ENCODE assay signal across 24 cellular contexts in the genomic region with DNA sequence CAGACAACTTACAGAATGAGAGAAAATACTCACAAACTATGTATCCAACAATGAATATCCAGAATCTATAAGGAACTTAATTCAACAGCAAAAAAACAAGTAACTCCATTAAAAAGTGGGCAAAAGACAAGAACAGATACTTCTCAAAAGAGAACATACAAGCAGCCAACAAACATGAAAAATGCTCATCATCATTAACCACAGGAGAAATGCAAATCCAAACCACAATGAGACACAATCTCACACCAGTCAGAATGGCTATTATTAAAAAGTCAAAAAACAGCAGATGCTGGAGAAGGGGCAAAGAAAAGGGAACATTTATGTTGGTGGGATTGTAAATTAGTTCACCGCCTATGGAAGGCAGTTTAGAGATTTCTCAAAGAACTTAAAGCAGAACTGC.
DNase-seq lines count a peak whose midpoint lies in the region; ATAC-seq and TF ChIP-seq lines count a peak whose summit lies in the region.
"Had no signal": no experiment of that assay in that cellular context is flagged by ENCODE, and none has a peak within 500 bp of the region (broad histone marks: within the 10 kb centered on the region; RNA-seq: fewer than 3 reads in every experiment).

No MANE protein-coding gene starts in this region.

- H3K36me3 ChIP-seq in right atrium auricular region: no peaks in the 10 kb centered on the region
- H3K36me3 ChIP-seq: brain microvascular endothelial cell had no signal

- no peaks in the 10 kb centered on the region for H3K4me1 ChIP-seq in right atrium auricular region
- H3K4me1 ChIP-seq: heart right ventricle, spleen had no signal

- no peak overlapping the region for H3K4me3 Mint-ChIP-seq in CD4-positive, alpha-beta T cell
- no peak overlapping the region for H3K4me3 Mint-ChIP-seq in activated T-helper 1 cell treated with anti-CD3 and anti-CD28 coated beads, Interleukin-12 subunit alpha, Interleukin-12 subunit beta, Interleukin-2, Interleukin-4 antibody, amounts not matched to agents 30 ng/mL and 10 ng/mL and 1 ng/mL, durations not matched to agents 14 hours and 24 hours and 36 hours
- H3K4me3 Mint-ChIP-seq: activated naive CD8-positive, alpha-beta T cell treated with anti-CD3 and anti-CD28 coated beads, Interleukin-2, amount 10 ng/mL, durations not matched to agents 7 days and 5 days had no signal

- TF ChIP-seq CTCF in CD4-positive, alpha-beta T cell (IDR thresholded peaks at IDR 0.05): no peak
- no peak for TF ChIP-seq CTCF in right atrium auricular region (IDR thresholded peaks at IDR 0.05)

- no peaks in the 10 kb centered on the region for H3K9me3 Mint-ChIP-seq in CD4-positive, alpha-beta T cell
- H3K9me3 Mint-ChIP-seq in activated T-helper 1 cell treated with anti-CD3 and anti-CD28 coated beads, Interleukin-12 subunit alpha, Interleukin-12 subunit beta, Interleukin-2, Interleukin-4 antibody, amounts not matched to agents 30 ng/mL and 10 ng/mL and 1 ng/mL, durations not matched to agents 14 hours and 24 hours and 36 hours: no peaks in the 10 kb centered on the region
- H3K9me3 Mint-ChIP-seq: activated naive CD8-positive, alpha-beta T cell treated with anti-CD3 and anti-CD28 coated beads, Interleukin-2, amount 10 ng/mL, durations not matched to agents 7 days and 5 days had no signal

- no peak for ATAC-seq in CD4-positive, alpha-beta T cell (ENCODE audit: poor library complexity)
- ATAC-seq in GM18867 (IDR thresholded peaks at IDR 0.05; ENCODE audit: unreplicated experiment): peak; percentile 57
- no peak for ATAC-seq in HG03457 (IDR thresholded peaks at IDR 0.05; ENCODE audit: unreplicated experiment)
- ATAC-seq: heart right ventricle had no signal

- POLR2A ChIA-PET in CD4-positive, alpha-beta T cell (lab: Charles Lee): no interaction called here

- no peaks in the 10 kb centered on the region for H3K27me3 Mint-ChIP-seq in CD4-positive, alpha-beta T cell
- H3K27me3 Mint-ChIP-seq in activated T-helper 1 cell treated with anti-CD3 and anti-CD28 coated beads, Interleukin-12 subunit alpha, Interleukin-12 subunit beta, Interleukin-2, Interleukin-4 antibody, amounts not matched to agents 30 ng/mL and 10 ng/mL and 1 ng/mL, durations not matched to agents 14 hours and 24 hours and 36 hours (ENCODE audit: insufficient read depth): no peaks in the 10 kb centered on the region
- H3K27me3 Mint-ChIP-seq: activated naive CD8-positive, alpha-beta T cell treated with anti-CD3 and anti-CD28 coated beads, Interleukin-2, amount 10 ng/mL, durations not matched to agents 7 days and 5 days had no signal

- peaks cover 59% of the 10 kb centered on the region for H3K36me3 Mint-ChIP-seq in CD4-positive, alpha-beta T cell (ENCODE audit: low read depth)
- peaks cover 28% of the 10 kb centered on the region for H3K36me3 Mint-ChIP-seq in activated T-helper 1 cell treated with anti-CD3 and anti-CD28 coated beads, Interleukin-12 subunit alpha, Interleukin-12 subunit beta, Interleukin-2, Interleukin-4 antibody, amounts not matched to agents 30 ng/mL and 10 ng/mL and 1 ng/mL, durations not matched to agents 14 hours and 24 hours and 36 hours (ENCODE audit: low read depth)

- no peaks in the 10 kb centered on the region for H3K9me3 ChIP-seq in CD4-positive, alpha-beta T cell (ENCODE audit: control insufficient read depth, low read length)
- no peaks in the 10 kb centered on the region for H3K9me3 ChIP-seq in right atrium auricular region
- H3K9me3 ChIP-seq: heart right ventricle, SJSA1, spleen had no signal

- intact Hi-C loops in CD4-positive, alpha-beta T cell (cut with DNase I, micrococcal nuclease): no loop called here
- intact Hi-C loops in activated T-helper 1 cell treated with anti-CD3 and anti-CD28 coated beads, Interleukin-12 subunit alpha, Interleukin-12 subunit beta, Interleukin-2, Interleukin-4 antibody, amounts not matched to agents 30 ng/mL and 10 ng/mL and 1 ng/mL, durations not matched to agents 14 hours and 24 hours and 36 hours (cut with micrococcal nuclease): no loop called here

- DNase-seq in CD4-positive, alpha-beta T cell: no peak
- no peak for DNase-seq in activated T-helper 1 cell treated with anti-CD3 and anti-CD28 coated beads, Interleukin-12 subunit alpha, Interleukin-12 subunit beta, Interleukin-2, Interleukin-4 antibody, amounts not matched to agents 30 ng/mL and 10 ng/mL and 1 ng/mL, durations not matched to agents 14 hours and 24 hours and 36 hours (ENCODE audit: low spot score)
- DNase-seq in myocyte (ENCODE audit: low read depth): peak; percentile 3
- DNase-seq in right atrium auricular region (ENCODE audit: low spot score): no peak
- no peak for DNase-seq in stimulated activated CD4-positive, alpha-beta T cell treated with anti-CD3 and anti-CD28 coated beads, Interleukin-4, amount 100 ng/mL, for 4 hours
- no peak for DNase-seq in dermis blood vessel endothelial cell
- DNase-seq: activated CD4-positive, CD25-positive, alpha-beta regulatory T cell treated with anti-CD3 and anti-CD28 coated beads, Interleukin-2, amount 50 U/mL, for 72 hours; activated naive CD8-positive, alpha-beta T cell treated with anti-CD3 and anti-CD28 coated beads, Interleukin-2, amount 10 ng/mL, durations not matched to agents 7 days and 5 days; brain microvascular endothelial cell; C1 segment of cervical spinal cord; Calu3; effector CD4-positive, alpha-beta T cell; heart right ventricle; MV-4-11; NCI-H187; NCI-H2171 treated with DMSO at 0.1 percent for 48 hours; NCI-H526; nucleus accumbens; spleen; stimulated activated CD4-positive, alpha-beta T cell treated with anti-CD3 and anti-CD28 coated beads, Interleukin-2, amount 100 ng/mL, for 48 hours; stimulated activated naive CD4-positive, alpha-beta T cell had no signal

- peaks cover 7% of the 10 kb centered on the region for H3K4me1 Mint-ChIP-seq in CD4-positive, alpha-beta T cell (ENCODE audit: low read depth)
- peaks cover 8% of the 10 kb centered on the region for H3K4me1 Mint-ChIP-seq in activated T-helper 1 cell treated with anti-CD3 and anti-CD28 coated beads, Interleukin-12 subunit alpha, Interleukin-12 subunit beta, Interleukin-2, Interleukin-4 antibody, amounts not matched to agents 30 ng/mL and 10 ng/mL and 1 ng/mL, durations not matched to agents 14 hours and 24 hours and 36 hours (ENCODE audit: low read depth)

- CTCF ChIA-PET in CD4-positive, alpha-beta T cell (lab: Charles Lee): no interaction called here

- H3K27ac Mint-ChIP-seq in CD4-positive, alpha-beta T cell: peak overlapping the region; percentile 27
- peak overlapping the region; percentile 65 for H3K27ac Mint-ChIP-seq in activated T-helper 1 cell treated with anti-CD3 and anti-CD28 coated beads, Interleukin-12 subunit alpha, Interleukin-12 subunit beta, Interleukin-2, Interleukin-4 antibody, amounts not matched to agents 30 ng/mL and 10 ng/mL and 1 ng/mL, durations not matched to agents 14 hours and 24 hours and 36 hours
- H3K27ac Mint-ChIP-seq: activated naive CD8-positive, alpha-beta T cell treated with anti-CD3 and anti-CD28 coated beads, Interleukin-2, amount 10 ng/mL, durations not matched to agents 7 days and 5 days had no signal

- no peak overlapping the region for H3K27ac ChIP-seq in CD4-positive, alpha-beta T cell (ENCODE audit: low read depth, low read length)
- H3K27ac ChIP-seq in right atrium auricular region: no peak overlapping the region
- H3K27ac ChIP-seq: brain microvascular endothelial cell, heart right ventricle, SJSA1, spleen had no signal

- H3K4me3 ChIP-seq in right atrium auricular region: no peak overlapping the region
- H3K4me3 ChIP-seq: heart right ventricle, SJSA1, spleen had no signal

- H3K27me3 ChIP-seq in CD4-positive, alpha-beta T cell (ENCODE audit: control insufficient read depth, insufficient read depth, low read length): no peaks in the 10 kb centered on the region
- no peaks in the 10 kb centered on the region for H3K27me3 ChIP-seq in right atrium auricular region
- H3K27me3 ChIP-seq: brain microvascular endothelial cell, heart right ventricle, SJSA1, spleen had no signal
